In genomic region chr5:177552839-177553455, GRCh38 we compare ENCODE assay signal across 8 cellular contexts. TPM values are rescaled to one million over a fixed set of nuclear protein-coding genes. Genes with fewer than 3 reads are reported as not detected.
A peak's percentile ranks its signal among the peaks of the same experiment; 100 is the strongest.
DNase-seq lines count a peak whose midpoint lies in the region; ATAC-seq and TF ChIP-seq lines count a peak whose summit lies in the region.

No MANE protein-coding gene starts in this region.

- H3K4me1 ChIP-seq in ascending aorta (peaks cover 8 to 37% of the 10 kb centered on the region in 2 donors), tibial artery (peaks cover 0 to 46% (median 24%) of the 10 kb centered on the region in 4 donors)

- no peaks in the 10 kb centered on the region for H3K9me3 ChIP-seq in ascending aorta
- no peaks in the 10 kb centered on the region for H3K9me3 ChIP-seq in tibial artery

- peak overlapping the region; percentile 41 for H3K27ac Mint-ChIP-seq in activated CD8-positive, alpha-beta memory T cell treated with anti-CD3 and anti-CD28 coated beads, Interleukin-2, amount 10 ng/mL, durations not matched to agents 7 days and 5 days

- peak overlapping the region; percentile 77 to 81 for H3K27ac ChIP-seq in ascending aorta
- peak overlapping the region; percentile 92 to 95 for H3K27ac ChIP-seq in tibial artery

- peaks cover 8% of the 10 kb centered on the region for H3K36me3 Mint-ChIP-seq in activated CD8-positive, alpha-beta memory T cell treated with anti-CD3 and anti-CD28 coated beads, Interleukin-2, amount 10 ng/mL, durations not matched to agents 7 days and 5 days

- no peaks in the 10 kb centered on the region for H3K27me3 Mint-ChIP-seq in activated CD8-positive, alpha-beta memory T cell treated with anti-CD3 and anti-CD28 coated beads, Interleukin-2, amount 10 ng/mL, durations not matched to agents 7 days and 5 days

- H3K27me3 ChIP-seq in ascending aorta (no peaks in the 10 kb centered on the region), tibial artery (no peaks in the 10 kb centered on the region)

- CTCF ChIA-PET in activated CD8-positive, alpha-beta memory T cell treated with anti-CD3 and anti-CD28 coated beads, Interleukin-2, amount 10 ng/mL, durations not matched to agents 7 days and 5 days (lab: Charles Lee), result interaction anchor here (0.9 kb wide), 1 partner anchor 24 kb away, joined by 3 read pairs; no protein-coding TSS in a partner anchor

- no peaks in the 10 kb centered on the region for H3K9me3 Mint-ChIP-seq in activated CD8-positive, alpha-beta memory T cell treated with anti-CD3 and anti-CD28 coated beads, Interleukin-2, amount 10 ng/mL, durations not matched to agents 7 days and 5 days (ENCODE audit: low read depth)

- H3K36me3 ChIP-seq in ascending aorta, result peaks cover 4 to 14% of the 10 kb centered on the region in 2 donors
- H3K36me3 ChIP-seq in tibial artery, result peaks cover 0 to 6% (median 0%) of the 10 kb centered on the region in 3 donors

- TF ChIP-seq CTCF in ascending aorta (IDR thresholded peaks at IDR 0.05), result no peak
- no peak for TF ChIP-seq CTCF in tibial artery (IDR thresholded peaks at IDR 0.05)

- DNase-seq in activated CD8-positive, alpha-beta memory T cell treated with anti-CD3 and anti-CD28 coated beads, Interleukin-2, amount 10 ng/mL, durations not matched to agents 7 days and 5 days, result no peak
- DNase-seq in activated CD8-positive, alpha-beta memory T cell treated with anti-CD3 and anti-CD28 coated beads for 24 hours, result no peak
- DNase-seq in ascending aorta (ENCODE audit: low spot score in 2 of 2) (no peak), left kidney (ENCODE audit: low read depth, low spot score) (peak; percentile 39), tibial artery (no peak), dedifferentiated amniotic fluid mesenchymal stem cell (ENCODE audit: extremely low spot score) (no peak), putamen (ENCODE audit: low spot score) (no peak)

- intact Hi-C loops in ascending aorta (cut with DNase I) (loop anchor here (1.0 kb wide), 1 partner anchor 14 kb away; no protein-coding TSS in a partner anchor), tibial artery (cut with DNase I; ENCODE audit: low total_unique reads) (no loop called here)

- no peak for ATAC-seq in activated CD8-positive, alpha-beta memory T cell treated with anti-CD3 and anti-CD28 coated beads, Interleukin-2, amount 10 ng/mL, durations not matched to agents 7 days and 5 days
- ATAC-seq in GM21447 (IDR thresholded peaks at IDR 0.05; ENCODE audit: unreplicated experiment), result no peak

- peak overlapping the region; percentile 79 for H3K4me3 Mint-ChIP-seq in activated CD8-positive, alpha-beta memory T cell treated with anti-CD3 and anti-CD28 coated beads, Interleukin-2, amount 10 ng/mL, durations not matched to agents 7 days and 5 days

- peak overlapping the region; percentile 81 to 87 for H3K4me3 ChIP-seq in ascending aorta
- peak overlapping the region; percentile 98 to 100 for H3K4me3 ChIP-seq in tibial artery

- peaks cover 41% of the 10 kb centered on the region for H3K4me1 Mint-ChIP-seq in activated CD8-positive, alpha-beta memory T cell treated with anti-CD3 and anti-CD28 coated beads, Interleukin-2, amount 10 ng/mL, durations not matched to agents 7 days and 5 days

RNA-seq across cellular contexts. Expression of gene FAM193B, which starts 1.4 kb away (rescaled TPM):
- total RNA-seq in activated CD8-positive, alpha-beta memory T cell treated with anti-CD3 and anti-CD28 coated beads, Interleukin-2, amount 10 ng/mL, durations not matched to agents 7 days and 5 days, result 100 to 1,000 TPM in 1 of 2 experiments, 10 to 100 TPM in 1; 77.5 to 116 TPM
- total RNA-seq in ascending aorta, result 116 TPM

RNA-seq across cellular contexts. Expression of gene DDX41, which starts 36.2 kb away (rescaled TPM):
- total RNA-seq in activated CD8-positive, alpha-beta memory T cell treated with anti-CD3 and anti-CD28 coated beads, Interleukin-2, amount 10 ng/mL, durations not matched to agents 7 days and 5 days, result 100 to 1,000 TPM; 126 to 130 TPM
- 117 TPM for total RNA-seq in ascending aorta

RNA-seq across cellular contexts. Expression of gene TMED9, which starts 39.1 kb away (rescaled TPM):
- 100 to 1,000 TPM in 1 of 2 experiments, 10 to 100 TPM in 1; 99.9 to 111 TPM for total RNA-seq in activated CD8-positive, alpha-beta memory T cell treated with anti-CD3 and anti-CD28 coated beads, Interleukin-2, amount 10 ng/mL, durations not matched to agents 7 days and 5 days
- 113 TPM for total RNA-seq in ascending aorta

RNA-seq across cellular contexts. Expression of gene DOK3, which starts 43.3 kb away (rescaled TPM):
- 1 to 10 TPM; 3.3 to 5.7 TPM for total RNA-seq in activated CD8-positive, alpha-beta memory T cell treated with anti-CD3 and anti-CD28 coated beads, Interleukin-2, amount 10 ng/mL, durations not matched to agents 7 days and 5 days
- total RNA-seq in ascending aorta, result 0.32 TPM

RNA-seq across cellular contexts. Expression of gene B4GALT7, which starts 47.0 kb away (rescaled TPM):
- total RNA-seq in activated CD8-positive, alpha-beta memory T cell treated with anti-CD3 and anti-CD28 coated beads, Interleukin-2, amount 10 ng/mL, durations not matched to agents 7 days and 5 days, result 10 to 100 TPM; 16.8 to 17.2 TPM
- 25.7 TPM for total RNA-seq in ascending aorta
